Comparison of ENCODE assay signal across 35 cellular contexts in genomic region chr3:139332092-139332491, GRCh38.
"Had no signal": no experiment of that assay in that cellular context is flagged by ENCODE, and none has a peak within 500 bp of the region (broad histone marks: within the 10 kb centered on the region; RNA-seq: fewer than 3 reads in every experiment).

No MANE protein-coding gene starts in this region.

- H3K9me3 Mint-ChIP-seq: activated B cell treated with CpG ODN at 0.5 μM for 24 hours; activated CD4-positive, alpha-beta memory T cell treated with anti-CD3 and anti-CD28 coated beads for 36 hours; activated CD4-positive, alpha-beta T cell treated with anti-CD3 and anti-CD28 coated beads, Interleukin-2, amount 10 ng/mL, durations not matched to agents 24 days and 14 days; activated CD8-positive, alpha-beta T cell treated with anti-CD3 and anti-CD28 coated beads for 36 hours; activated naive CD4-positive, alpha-beta T cell treated with anti-CD3 and anti-CD28 coated beads, Interleukin-2, amount 10 ng/mL, durations not matched to agents 7 days and 5 days; activated naive CD4-positive, alpha-beta T cell treated with anti-CD3 and anti-CD28 coated beads, Interleukin-2, amount 50 U/mL, for 24 hours; activated naive CD8-positive, alpha-beta T cell treated with anti-CD3 and anti-CD28 coated beads, Interleukin-2, amount 10 ng/mL, durations not matched to agents 7 days and 5 days; activated naive CD8-positive, alpha-beta T cell treated with anti-CD3 and anti-CD28 coated beads, Interleukin-2, amount 50 U/mL, for 24 hours; activated T-helper 2 cell treated with anti-CD3 and anti-CD28 coated beads, Interferon-gamma antibody, Interleukin-2, Interleukin-4, amounts not matched to agents 10 μg/mL and 5 μg/mL and 100 μg/mL, durations not matched to agents 14 hours and 24 hours and 36 hours; brain; central memory CD8-positive, alpha-beta T cell; T-helper 1 cell treated with Interleukin-12 subunit alpha and Interleukin-12 subunit beta and Interleukin-4 antibody, amounts not matched to agents 30 μg/mL and 1 μg/mL, for 36 hours; T-helper 2 cell treated with Interferon-gamma antibody and Interleukin-4, amounts not matched to agents 5 μg/mL and 100 μg/mL, for 36 hours had no signal

- DNase-seq: activated B cell treated with CpG ODN at 0.5 μM for 24 hours; activated CD4-positive, alpha-beta memory T cell treated with anti-CD3 and anti-CD28 coated beads for 36 hours; activated CD4-positive, alpha-beta T cell treated with anti-CD3 and anti-CD28 coated beads for 4 hours; activated CD4-positive, alpha-beta T cell treated with anti-CD3 and anti-CD28 coated beads, Interleukin-2, amount 10 ng/mL, durations not matched to agents 24 days and 14 days; activated CD4-positive, alpha-beta T cell treated with anti-CD3 and anti-CD28 coated beads, Interleukin-2, amount 50 U/mL, for 1 hour; activated CD4-positive, alpha-beta T cell treated with anti-CD3 and anti-CD28 coated beads, Interleukin-2, amount 50 U/mL, for 4 hours; activated CD4-positive, CD25-positive, alpha-beta regulatory T cell treated with anti-CD3 and anti-CD28 coated beads, Interleukin-2, amount 50 U/mL, for 72 hours; activated CD8-positive, alpha-beta memory T cell treated with anti-CD3 and anti-CD28 coated beads, Interleukin-2, amount 50 U/mL, for 4 hours; activated CD8-positive, alpha-beta T cell treated with anti-CD3 and anti-CD28 coated beads for 36 hours; activated effector memory CD4-positive, alpha-beta T cell treated with Interleukin-2 at 50 U/mL for 16 hours; activated gamma-delta T cell; activated naive CD4-positive, alpha-beta T cell treated with anti-CD3 and anti-CD28 coated beads, Interleukin-2, amount 10 ng/mL, durations not matched to agents 7 days and 5 days; activated naive CD4-positive, alpha-beta T cell treated with Interleukin-2 at 50 U/mL for 16 hours; activated naive CD8-positive, alpha-beta T cell treated with anti-CD3 and anti-CD28 coated beads, Interleukin-2, amount 10 ng/mL, durations not matched to agents 7 days and 5 days; activated naive CD8-positive, alpha-beta T cell treated with anti-CD3 and anti-CD28 coated beads, Interleukin-2, amount 50 U/mL, for 24 hours; activated T-cell treated with anti-CD3 and anti-CD28 coated beads for 4 hours; activated T-cell treated with anti-CD3 and anti-CD28 coated beads, Interleukin-2, amount 50 U/mL, for 1 hour; activated T-cell treated with anti-CD3 and anti-CD28 coated beads, Interleukin-2, amount 50 U/mL, for 48 hours; amygdala; anterior cingulate cortex; caudate nucleus; cerebellar nuclear complex; T-helper 1 cell; T-helper 2 cell; T-helper 9 cell had no signal

- H3K27me3 ChIP-seq: ascending aorta had no signal

- H3K27ac ChIP-seq: ascending aorta, cardiac muscle cell, VCaP had no signal

- H3K27ac Mint-ChIP-seq: activated B cell treated with CpG ODN at 0.5 μM for 24 hours; activated CD4-positive, alpha-beta memory T cell treated with anti-CD3 and anti-CD28 coated beads for 36 hours; activated CD4-positive, alpha-beta T cell treated with anti-CD3 and anti-CD28 coated beads, Interleukin-2, amount 10 ng/mL, durations not matched to agents 24 days and 14 days; activated CD8-positive, alpha-beta T cell treated with anti-CD3 and anti-CD28 coated beads for 36 hours; activated naive CD4-positive, alpha-beta T cell treated with anti-CD3 and anti-CD28 coated beads, Interleukin-2, amount 10 ng/mL, durations not matched to agents 7 days and 5 days; activated naive CD4-positive, alpha-beta T cell treated with anti-CD3 and anti-CD28 coated beads, Interleukin-2, amount 50 U/mL, for 24 hours; activated naive CD8-positive, alpha-beta T cell; activated naive CD8-positive, alpha-beta T cell treated with anti-CD3 and anti-CD28 coated beads, Interleukin-2, amount 10 ng/mL, durations not matched to agents 7 days and 5 days; activated naive CD8-positive, alpha-beta T cell treated with anti-CD3 and anti-CD28 coated beads, Interleukin-2, amount 50 U/mL, for 24 hours; activated T-helper 2 cell treated with anti-CD3 and anti-CD28 coated beads, Interferon-gamma antibody, Interleukin-2, Interleukin-4, amounts not matched to agents 10 μg/mL and 5 μg/mL and 100 μg/mL, durations not matched to agents 14 hours and 24 hours and 36 hours; brain; T-helper 1 cell treated with Interleukin-12 subunit alpha and Interleukin-12 subunit beta and Interleukin-4 antibody, amounts not matched to agents 30 μg/mL and 1 μg/mL, for 36 hours; T-helper 2 cell treated with Interferon-gamma antibody and Interleukin-4, amounts not matched to agents 5 μg/mL and 100 μg/mL, for 36 hours had no signal

- ATAC-seq: activated CD8-positive, alpha-beta T cell treated with anti-CD3 and anti-CD28 coated beads for 36 hours; activated naive CD8-positive, alpha-beta T cell treated with anti-CD3 and anti-CD28 coated beads, Interleukin-2, amount 50 U/mL, for 24 hours had no signal

- H3K4me1 ChIP-seq: ascending aorta had no signal

- H3K36me3 ChIP-seq: ascending aorta, cardiac muscle cell had no signal

- H3K4me3 ChIP-seq: ascending aorta, cardiac muscle cell had no signal

- H3K9me3 ChIP-seq: ascending aorta had no signal

- H3K36me3 Mint-ChIP-seq: activated CD4-positive, alpha-beta memory T cell treated with anti-CD3 and anti-CD28 coated beads for 36 hours; activated naive CD4-positive, alpha-beta T cell treated with anti-CD3 and anti-CD28 coated beads, Interleukin-2, amount 10 ng/mL, durations not matched to agents 7 days and 5 days; activated naive CD4-positive, alpha-beta T cell treated with anti-CD3 and anti-CD28 coated beads, Interleukin-2, amount 50 U/mL, for 24 hours; activated naive CD8-positive, alpha-beta T cell; activated naive CD8-positive, alpha-beta T cell treated with anti-CD3 and anti-CD28 coated beads, Interleukin-2, amount 10 ng/mL, durations not matched to agents 7 days and 5 days; brain had no signal

- H3K4me3 Mint-ChIP-seq: activated B cell treated with CpG ODN at 0.5 μM for 24 hours; activated CD4-positive, alpha-beta memory T cell treated with anti-CD3 and anti-CD28 coated beads for 36 hours; activated CD4-positive, alpha-beta T cell treated with anti-CD3 and anti-CD28 coated beads, Interleukin-2, amount 10 ng/mL, durations not matched to agents 24 days and 14 days; activated CD8-positive, alpha-beta T cell treated with anti-CD3 and anti-CD28 coated beads for 36 hours; activated naive CD4-positive, alpha-beta T cell treated with anti-CD3 and anti-CD28 coated beads, Interleukin-2, amount 10 ng/mL, durations not matched to agents 7 days and 5 days; activated naive CD4-positive, alpha-beta T cell treated with anti-CD3 and anti-CD28 coated beads, Interleukin-2, amount 50 U/mL, for 24 hours; activated naive CD8-positive, alpha-beta T cell; activated naive CD8-positive, alpha-beta T cell treated with anti-CD3 and anti-CD28 coated beads, Interleukin-2, amount 10 ng/mL, durations not matched to agents 7 days and 5 days; activated naive CD8-positive, alpha-beta T cell treated with anti-CD3 and anti-CD28 coated beads, Interleukin-2, amount 50 U/mL, for 24 hours; brain; central memory CD8-positive, alpha-beta T cell; T-helper 1 cell treated with Interleukin-12 subunit alpha and Interleukin-12 subunit beta and Interleukin-4 antibody, amounts not matched to agents 30 μg/mL and 1 μg/mL, for 36 hours; T-helper 2 cell treated with Interferon-gamma antibody and Interleukin-4, amounts not matched to agents 5 μg/mL and 100 μg/mL, for 36 hours had no signal
